In the genomic region with DNA sequence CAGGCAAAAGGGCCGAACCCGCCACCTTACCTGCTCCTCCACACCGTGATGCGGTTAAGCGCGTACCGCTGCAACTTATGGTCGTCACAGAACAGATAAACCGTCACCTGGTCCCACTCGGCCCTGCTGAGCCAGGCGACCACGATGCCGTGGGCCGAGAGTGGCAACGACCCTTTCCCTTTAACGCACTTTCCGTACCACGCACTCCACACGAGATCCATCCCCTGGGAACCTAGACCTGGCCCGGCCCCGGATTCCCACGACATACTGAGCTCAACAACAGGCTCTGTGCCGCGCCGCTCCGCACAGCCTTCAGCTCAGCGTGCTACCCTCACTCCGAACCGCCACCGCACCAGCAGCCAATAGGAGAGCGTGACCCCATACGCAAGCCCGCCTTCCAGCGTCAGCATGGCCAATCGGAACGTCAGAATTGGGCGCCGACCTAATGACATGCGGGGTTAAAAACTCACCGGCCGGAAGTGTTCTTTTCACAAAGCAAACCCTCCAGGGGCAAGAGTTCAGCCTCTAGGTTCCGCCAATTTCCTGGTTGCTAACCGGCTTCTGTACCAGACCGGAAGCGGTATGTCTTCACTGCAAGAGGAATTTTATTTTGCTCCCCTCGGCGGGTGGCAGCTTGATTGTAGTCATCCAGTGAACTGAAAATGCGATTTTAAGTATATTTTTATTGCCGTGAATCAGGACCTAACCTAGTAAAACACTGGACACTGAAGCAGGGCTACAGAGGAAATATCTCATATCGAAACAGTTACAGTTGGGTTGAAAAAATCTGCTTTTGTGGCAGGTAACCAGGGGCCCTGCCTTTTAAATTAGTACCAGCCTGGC, we compare ENCODE assay signal across 8 cellular contexts. TPM values are rescaled to one million over a fixed set of nuclear protein-coding genes. Genes with fewer than 3 reads are reported as not detected.
DNase-seq lines count a peak whose midpoint lies in the region; ATAC-seq and TF ChIP-seq lines count a peak whose summit lies in the region.

Gene LAS1L, minus strand, starts transcription at position 338 of the 843 bp plus-strand sequence. Its CDS starts 72 bp downstream, at position 266.

- H3K4me3 Mint-ChIP-seq in chondrocyte (ENCODE audit: unreplicated experiment): peak within 1 kb of the TSS; percentile 99

- no peaks in the 10 kb centered on the region for H3K27me3 ChIP-seq in kidney epithelial cell (ENCODE audit: control insufficient read depth, insufficient read depth, low read length)

- TF ChIP-seq CTCF in chondrocyte (IDR thresholded peaks at IDR 0.05) (peak; percentile 23), kidney epithelial cell (IDR thresholded peaks at IDR 0.05; ENCODE audit: insufficient read depth, low read length, poor library complexity, severe bottlenecking) (no peak)

- H3K36me3 Mint-ChIP-seq in chondrocyte (ENCODE audit: low read depth): no peaks in the 10 kb centered on the region

- H3K27me3 Mint-ChIP-seq in chondrocyte (ENCODE audit: low read depth): no peaks in the 10 kb centered on the region

- H3K36me3 ChIP-seq in kidney epithelial cell (ENCODE audit: control insufficient read depth, insufficient read depth, low read length): no peaks in the 10 kb centered on the region

- H3K9me3 Mint-ChIP-seq in chondrocyte (ENCODE audit: low read depth): peaks cover 13% of the 10 kb centered on the region

- peaks cover 14% of the 10 kb centered on the region for H3K4me1 Mint-ChIP-seq in chondrocyte (ENCODE audit: low read depth)

- peak; percentile 100 for ATAC-seq in HG03439 (IDR thresholded peaks at IDR 0.05; ENCODE audit: unreplicated experiment)

- H3K4me3 ChIP-seq in kidney epithelial cell (ENCODE audit: low read depth, low read length): peak within 1 kb of the TSS; percentile 78

- peak within 1 kb of the TSS; percentile 97 for H3K27ac Mint-ChIP-seq in chondrocyte (ENCODE audit: unreplicated experiment)

- peak; percentile 79 for TF ChIP-seq POLR2A in GM19193 (IDR thresholded peaks at IDR 0.05; ENCODE audit: extremely low read depth, insufficient read depth, insufficient read length)

- DNase-seq in AML-193 (lab: John Stamatoyannopoulos, UW) (peak; percentile 72 to 77), NCI-H510A treated with DMSO at 0.1 percent for 48 hours (lab: John Stamatoyannopoulos, UW) (peak; percentile 87), chondrocyte (ENCODE audit: low spot score) (peak; percentile 95), kidney epithelial cell (ENCODE audit: low read depth) (peak; percentile 53)
- DNase-seq in activated CD4-positive, alpha-beta T cell treated with anti-CD3 and anti-CD28 coated beads for 24 hours (ENCODE audit: low read depth in 2 of 2): peak; percentile 76
- peak; percentile 67 to 70 for DNase-seq in stimulated activated CD4-positive, alpha-beta T cell treated with anti-CD3 and anti-CD28 coated beads, Interleukin-1b, Interleukin-23, amount 100 ng/mL, for 1 hour (ENCODE audit: low read depth in 2 of 2)

RNA-seq across cellular contexts. Expression of gene LAS1L, which starts in this region (rescaled TPM):
- total RNA-seq in chondrocyte: 18.2 to 30.0 TPM (median 18.5 TPM) in 3 replicates
- 28.2 and 37.4 TPM in 2 replicates for total RNA-seq in kidney epithelial cell

Comparison
In these comparisons a context has a peak if more than half of its experiments do, and no peak if none do; other contexts are left out.
1. Peak in every context shown above with its lines: DNase-seq, ATAC-seq and H3K4me3 ChIP-seq.